10 cellular contexts compared by ENCODE assay signal in the genomic region with DNA sequence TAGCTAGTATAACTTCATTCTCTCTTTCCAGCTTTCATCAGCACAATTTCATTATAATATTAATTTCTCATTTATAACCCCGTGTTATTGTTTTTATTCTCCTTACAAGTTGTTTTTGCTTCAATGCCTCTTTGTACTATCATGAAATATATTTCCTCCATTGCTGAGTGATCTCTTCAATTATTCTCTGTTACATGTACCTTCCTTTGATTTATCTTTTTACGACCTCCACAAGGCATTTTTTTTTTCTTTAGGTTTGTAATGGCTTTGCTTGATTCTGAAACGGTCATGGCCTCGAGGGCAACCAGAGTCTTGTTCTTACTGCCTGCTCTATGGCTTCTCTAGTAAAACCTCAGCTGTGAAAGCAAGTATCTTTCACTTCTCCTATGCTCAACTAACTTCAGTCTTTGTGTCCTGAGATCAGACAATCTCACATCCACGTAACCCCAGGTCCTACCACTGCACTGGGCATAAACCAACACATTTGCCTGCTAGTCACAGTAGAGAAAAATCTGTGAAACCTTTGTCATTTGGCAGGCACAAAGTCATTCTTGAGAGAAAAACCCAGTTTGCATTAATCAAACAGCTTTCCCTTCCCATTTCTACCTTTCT.
DNase-seq lines count a peak whose midpoint lies in the region; ATAC-seq and TF ChIP-seq lines count a peak whose summit lies in the region.
"Had no signal": no experiment of that assay in that cellular context is flagged by ENCODE, and none has a peak within 500 bp of the region (broad histone marks: within the 10 kb centered on the region; RNA-seq: fewer than 3 reads in every experiment).

No MANE protein-coding gene starts in this region.

- TF ChIP-seq CTCF in HEK293 (tag by site-specific recombination; IDR thresholded peaks at IDR 0.05) (no peak), nephron progenitor cell (IDR thresholded peaks at IDR 0.05) (no peak)

- peaks cover 24% of the 10 kb centered on the region for H3K36me3 Mint-ChIP-seq in nephron progenitor cell (ENCODE audit: low read depth)

- H3K4me3 ChIP-seq in HEK293 (ENCODE audit: low read depth, low read length) = no peak overlapping the region
- H3K4me3 ChIP-seq: gastroesophageal sphincter had no signal

- H3K36me3 ChIP-seq in HEK293 (ENCODE audit: control insufficient read depth in 2 of 2, insufficient read depth in 1 of 2, low read length in 2 of 2) = no peaks in the 10 kb centered on the region
- H3K36me3 ChIP-seq: gastroesophageal sphincter had no signal

- peaks cover 6% of the 10 kb centered on the region for H3K27me3 Mint-ChIP-seq in nephron progenitor cell (ENCODE audit: low read depth, poor library complexity)

- peak overlapping the region; percentile 98 for H3K27ac Mint-ChIP-seq in nephron progenitor cell

- H3K4me1 Mint-ChIP-seq in nephron progenitor cell = peaks cover 66% of the 10 kb centered on the region

- H3K27ac ChIP-seq in HEK293 (ENCODE audit: extremely low read depth, low read depth, low read length) = no peak overlapping the region
- H3K27ac ChIP-seq: gastroesophageal sphincter had no signal

- CTCF ChIA-PET in HEK293 (lab: Yijun Ruan, JAX) = interaction anchor here (0.5 to 0.7 kb wide), 4 partner anchors 8 to 1263 kb away, joined by 3 read pairs; no protein-coding TSS in a partner anchor

- peaks cover 28% of the 10 kb centered on the region for H3K9me3 Mint-ChIP-seq in nephron progenitor cell

- no peak overlapping the region for H3K4me3 Mint-ChIP-seq in nephron progenitor cell

- ATAC-seq in GM19025 (IDR thresholded peaks at IDR 0.05; ENCODE audit: low read depth, unreplicated experiment) = peak; percentile 80
- ATAC-seq in HG03432 (IDR thresholded peaks at IDR 0.05; ENCODE audit: unreplicated experiment) = peak; percentile 95
- ATAC-seq in activated CD4-positive, CD25-positive, alpha-beta regulatory T cell treated with anti-CD3 and anti-CD28 coated beads, Interleukin-2, amount 50 U/mL, for 24 hours = no peak
- ATAC-seq: gastroesophageal sphincter had no signal

- no peaks in the 10 kb centered on the region for H3K9me3 ChIP-seq in HEK293 (ENCODE audit: control insufficient read depth, insufficient read depth, low read depth, low read length)
- H3K9me3 ChIP-seq: gastroesophageal sphincter had no signal

- DNase-seq in nephron progenitor cell = no peak
- no peak for DNase-seq in activated CD4-positive, alpha-beta T cell treated with anti-CD3 and anti-CD28 coated beads, Interleukin-2, amount 50 U/mL, for 1 hour
- no peak for DNase-seq in stimulated activated CD4-positive, alpha-beta T cell treated with anti-CD3 and anti-CD28 coated beads, Interleukin-4, amount 100 ng/mL, for 1 hour
- DNase-seq: activated CD8-positive, alpha-beta memory T cell treated with anti-CD3 and anti-CD28 coated beads, Interleukin-2, amount 50 U/mL, for 48 hours; cerebellar nuclear complex had no signal

- POLR2A ChIA-PET in HEK293 (lab: Yijun Ruan, JAX) = no interaction called here

- H3K4me1 ChIP-seq in HEK293 (ENCODE audit: control insufficient read depth, insufficient read depth, low read length) = peaks cover 5% of the 10 kb centered on the region; the same call in 1 of the 2 replicates

TF ChIP-seq in HEK293, 187 proteins besides CTCF, POLR2A, EP300 and RAD21:
- no peak for TF ChIP-seq ZNF664 (tag by site-specific recombination; IDR thresholded peaks at IDR 0.05)
- 0 out of 2 replicates have a peak, but pooled peaks have one; percentile 29 for TF ChIP-seq GFI1B (tag by site-specific recombination; IDR thresholded peaks at IDR 0.05)
- TF ChIP-seq PRDM1 (tag by site-specific recombination; IDR thresholded peaks at IDR 0.05) = peak; percentile 43
- TF ChIP-seq, protein P1, sequence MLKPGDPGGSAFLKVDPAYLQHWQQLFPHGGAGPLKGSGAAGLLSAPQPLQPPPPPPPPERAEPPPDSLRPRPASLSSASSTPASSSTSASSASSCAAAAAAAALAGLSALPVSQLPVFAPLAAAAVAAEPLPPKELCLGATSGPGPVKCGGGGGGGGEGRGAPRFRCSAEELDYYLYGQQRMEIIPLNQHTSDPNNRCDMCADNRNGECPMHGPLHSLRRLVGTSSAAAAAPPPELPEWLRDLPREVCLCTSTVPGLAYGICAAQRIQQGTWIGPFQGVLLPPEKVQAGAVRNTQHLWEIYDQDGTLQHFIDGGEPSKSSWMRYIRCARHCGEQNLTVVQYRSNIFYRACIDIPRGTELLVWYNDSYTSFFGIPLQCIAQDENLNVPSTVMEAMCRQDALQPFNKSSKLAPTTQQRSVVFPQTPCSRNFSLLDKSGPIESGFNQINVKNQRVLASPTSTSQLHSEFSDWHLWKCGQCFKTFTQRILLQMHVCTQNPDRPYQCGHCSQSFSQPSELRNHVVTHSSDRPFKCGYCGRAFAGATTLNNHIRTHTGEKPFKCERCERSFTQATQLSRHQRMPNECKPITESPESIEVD (tag by site-specific recombination; IDR thresholded peaks at IDR 0.05) = 0 out of 2 replicates have a peak, but pooled peaks have one; percentile 54
- no peak for TF ChIP-seq ZXDB (tag by site-specific recombination; IDR thresholded peaks at IDR 0.05)
- TF ChIP-seq ZBTB1 (tag by site-specific recombination; IDR thresholded peaks at IDR 0.05) = no peak
- no peak for TF ChIP-seq SP2 (tag by site-specific recombination; IDR thresholded peaks at IDR 0.05)
- 0 out of 2 replicates have a peak, but pooled peaks have one; percentile 18 for TF ChIP-seq TRIM28 (IDR thresholded peaks at IDR 0.05; ENCODE audit: borderline replicate concordance, low read length)
- no peak for TF ChIP-seq YY2 (tag by site-specific recombination; IDR thresholded peaks at IDR 0.05)
- TF ChIP-seq, protein P2, sequence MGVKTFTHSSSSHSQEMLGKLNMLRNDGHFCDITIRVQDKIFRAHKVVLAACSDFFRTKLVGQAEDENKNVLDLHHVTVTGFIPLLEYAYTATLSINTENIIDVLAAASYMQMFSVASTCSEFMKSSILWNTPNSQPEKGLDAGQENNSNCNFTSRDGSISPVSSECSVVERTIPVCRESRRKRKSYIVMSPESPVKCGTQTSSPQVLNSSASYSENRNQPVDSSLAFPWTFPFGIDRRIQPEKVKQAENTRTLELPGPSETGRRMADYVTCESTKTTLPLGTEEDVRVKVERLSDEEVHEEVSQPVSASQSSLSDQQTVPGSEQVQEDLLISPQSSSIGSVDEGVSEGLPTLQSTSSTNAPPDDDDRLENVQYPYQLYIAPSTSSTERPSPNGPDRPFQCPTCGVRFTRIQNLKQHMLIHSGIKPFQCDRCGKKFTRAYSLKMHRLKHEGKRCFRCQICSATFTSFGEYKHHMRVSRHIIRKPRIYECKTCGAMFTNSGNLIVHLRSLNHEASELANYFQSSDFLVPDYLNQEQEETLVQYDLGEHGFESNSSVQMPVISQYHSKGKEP (tag by site-specific recombination; IDR thresholded peaks at IDR 0.05) = no peak
- TF ChIP-seq, protein P3, sequence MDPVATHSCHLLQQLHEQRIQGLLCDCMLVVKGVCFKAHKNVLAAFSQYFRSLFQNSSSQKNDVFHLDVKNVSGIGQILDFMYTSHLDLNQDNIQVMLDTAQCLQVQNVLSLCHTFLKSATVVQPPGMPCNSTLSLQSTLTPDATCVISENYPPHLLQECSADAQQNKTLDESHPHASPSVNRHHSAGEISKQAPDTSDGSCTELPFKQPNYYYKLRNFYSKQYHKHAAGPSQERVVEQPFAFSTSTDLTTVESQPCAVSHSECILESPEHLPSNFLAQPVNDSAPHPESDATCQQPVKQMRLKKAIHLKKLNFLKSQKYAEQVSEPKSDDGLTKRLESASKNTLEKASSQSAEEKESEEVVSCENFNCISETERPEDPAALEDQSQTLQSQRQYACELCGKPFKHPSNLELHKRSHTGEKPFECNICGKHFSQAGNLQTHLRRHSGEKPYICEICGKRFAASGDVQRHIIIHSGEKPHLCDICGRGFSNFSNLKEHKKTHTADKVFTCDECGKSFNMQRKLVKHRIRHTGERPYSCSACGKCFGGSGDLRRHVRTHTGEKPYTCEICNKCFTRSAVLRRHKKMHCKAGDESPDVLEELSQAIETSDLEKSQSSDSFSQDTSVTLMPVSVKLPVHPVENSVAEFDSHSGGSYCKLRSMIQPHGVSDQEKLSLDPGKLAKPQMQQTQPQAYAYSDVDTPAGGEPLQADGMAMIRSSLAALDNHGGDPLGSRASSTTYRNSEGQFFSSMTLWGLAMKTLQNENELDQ (tag by site-specific recombination; IDR thresholded peaks at IDR 0.05; ENCODE audit: low read depth) = no peak
TF ChIP-seq in HEK293: peak in this region for 4.

Comparison
In these comparisons a context has a peak if more than half of its experiments do, and no peak if none do; other contexts are left out.
1. ATAC-seq: peak in GM19025 (single experiment) and HG03432 (single experiment); none in activated CD4-positive, CD25-positive, alpha-beta regulatory T cell treated with anti-CD3 and anti-CD28 coated beads, Interleukin-2, amount 50 U/mL, for 24 hours (0 of 2).